ENCODE assay signal across 28 cellular contexts in genomic region chr1:164456272-164456671, GRCh38.
"Had no signal": no experiment of that assay in that cellular context is flagged by ENCODE, and none has a peak within 500 bp of the region (broad histone marks: within the 10 kb centered on the region; RNA-seq: fewer than 3 reads in every experiment).

No MANE protein-coding gene starts in this region.

- H3K4me1 Mint-ChIP-seq: natural killer cell; nephron; stimulated activated effector memory CD8-positive, alpha-beta T cell treated with anti-CD3 and anti-CD28 coated beads, Interleukin-12 subunit alpha, Interleukin-12 subunit beta, amount 100 ng/mL, for 72 hours; stimulated activated naive B cell treated with anti-CD40 and anti-IgM and Interleukin-4, amounts not matched to agents 10 μg/mL and 1 μg/mL and 100 μg/mL, for 72 hours had no signal

- H3K4me3 ChIP-seq: neural progenitor cell, psoas muscle, right lobe of liver, sigmoid colon, stomach, thoracic aorta, thyroid gland, tibial nerve, upper lobe of left lung, vagina had no signal

- H3K4me2 ChIP-seq: neural progenitor cell had no signal

- H3K27me3 Mint-ChIP-seq: progenitor cell of endocrine pancreas; stimulated activated naive B cell treated with anti-CD40 and anti-IgM and Interleukin-4, amounts not matched to agents 10 μg/mL and 1 μg/mL and 100 μg/mL, for 72 hours; stimulated activated naive CD8-positive, alpha-beta T cell treated with anti-CD3 and anti-CD28 coated beads, Interleukin-15, Interleukin-2, amounts not matched to agents 100 ng/mL and 50 ng/mL, for 24 hours had no signal

- H3K9ac ChIP-seq: neural progenitor cell, parathyroid adenoma had no signal

- ATAC-seq: natural killer cell; psoas muscle; right cardiac atrium; right lobe of liver; stimulated activated effector memory CD8-positive, alpha-beta T cell treated with anti-CD3 and anti-CD28 coated beads, Interleukin-12 subunit alpha, Interleukin-12 subunit beta, amount 100 ng/mL, for 72 hours; stimulated activated naive B cell treated with anti-CD40 and anti-IgM and Interleukin-4, amounts not matched to agents 10 μg/mL and 1 μg/mL and 100 μg/mL, for 72 hours had no signal

- H3K27me3 ChIP-seq: neural progenitor cell, neutrophil, right lobe of liver, sigmoid colon, stomach, thyroid gland, tibial nerve, upper lobe of left lung, vagina had no signal

- H3K36me3 ChIP-seq: neural progenitor cell, neutrophil, right lobe of liver, sigmoid colon, stomach, thoracic aorta, thyroid gland, tibial nerve, upper lobe of left lung, vagina had no signal

- H2AFZ ChIP-seq: neural progenitor cell, parathyroid adenoma had no signal

- DNase-seq: natural killer cell; nucleus accumbens; posterior cingulate gyrus; psoas muscle; right cardiac atrium; right lobe of liver; sigmoid colon; small intestine; stimulated activated CD4-positive, alpha-beta T cell treated with anti-CD3 and anti-CD28 coated beads, Interleukin-15, amount 100 ng/mL, for 24 hours; stimulated activated CD4-positive, alpha-beta T cell treated with anti-CD3 and anti-CD28 coated beads, Interleukin-2, amount 100 ng/mL, for 24 hours; stimulated activated CD4-positive, alpha-beta T cell treated with anti-CD3 and anti-CD28 coated beads, Interleukin-2, amount 100 ng/mL, for 48 hours; stimulated activated CD4-positive, alpha-beta T cell treated with anti-CD3 and anti-CD28 coated beads, Interleukin-4, amount 100 ng/mL, for 24 hours; stimulated activated naive B cell treated with anti-CD40 and anti-IgM and Interleukin-4, amounts not matched to agents 10 μg/mL and 1 μg/mL and 100 μg/mL, for 72 hours; stimulated activated naive CD4-positive, alpha-beta T cell treated with Interleukin-2 at 50 U/mL for 16 hours; stomach; thyroid gland; trophoblast cell; upper lobe of left lung had no signal

- H3K36me3 Mint-ChIP-seq: natural killer cell; neural progenitor cell; stimulated activated effector memory CD8-positive, alpha-beta T cell treated with anti-CD3 and anti-CD28 coated beads, Interleukin-12 subunit alpha, Interleukin-12 subunit beta, amount 100 ng/mL, for 72 hours; stimulated activated naive B cell treated with anti-CD40 and anti-IgM and Interleukin-4, amounts not matched to agents 10 μg/mL and 1 μg/mL and 100 μg/mL, for 72 hours had no signal

- H3K27ac Mint-ChIP-seq: natural killer cell; nephron; neural progenitor cell; progenitor cell of endocrine pancreas; stimulated activated effector memory CD8-positive, alpha-beta T cell treated with anti-CD3 and anti-CD28 coated beads, Interleukin-12 subunit alpha, Interleukin-12 subunit beta, amount 100 ng/mL, for 72 hours; stimulated activated naive B cell treated with anti-CD40 and anti-IgM and Interleukin-4, amounts not matched to agents 10 μg/mL and 1 μg/mL and 100 μg/mL, for 72 hours; stimulated activated naive CD8-positive, alpha-beta T cell treated with anti-CD3 and anti-CD28 coated beads, Interleukin-15, Interleukin-2, amounts not matched to agents 100 ng/mL and 50 ng/mL, for 24 hours had no signal

- H3K9me3 ChIP-seq: neutrophil, psoas muscle, right lobe of liver, thoracic aorta, thyroid gland, upper lobe of left lung, vagina had no signal

- H3K27ac ChIP-seq: neural progenitor cell, neutrophil, parathyroid adenoma, psoas muscle, right lobe of liver, sigmoid colon, stomach, thoracic aorta, thyroid gland, tibial nerve, upper lobe of left lung, vagina had no signal

- H3K4me3 Mint-ChIP-seq: natural killer cell; nephron; neural progenitor cell; stimulated activated effector memory CD8-positive, alpha-beta T cell treated with anti-CD3 and anti-CD28 coated beads, Interleukin-12 subunit alpha, Interleukin-12 subunit beta, amount 100 ng/mL, for 72 hours; stimulated activated naive B cell treated with anti-CD40 and anti-IgM and Interleukin-4, amounts not matched to agents 10 μg/mL and 1 μg/mL and 100 μg/mL, for 72 hours; stimulated activated naive CD8-positive, alpha-beta T cell treated with anti-CD3 and anti-CD28 coated beads, Interleukin-15, Interleukin-2, amounts not matched to agents 100 ng/mL and 50 ng/mL, for 24 hours had no signal

- H3K4me1 ChIP-seq: neural progenitor cell, parathyroid adenoma, psoas muscle, right lobe of liver, sigmoid colon, stomach, thyroid gland, tibial nerve, upper lobe of left lung, vagina had no signal
